In the genomic region with DNA sequence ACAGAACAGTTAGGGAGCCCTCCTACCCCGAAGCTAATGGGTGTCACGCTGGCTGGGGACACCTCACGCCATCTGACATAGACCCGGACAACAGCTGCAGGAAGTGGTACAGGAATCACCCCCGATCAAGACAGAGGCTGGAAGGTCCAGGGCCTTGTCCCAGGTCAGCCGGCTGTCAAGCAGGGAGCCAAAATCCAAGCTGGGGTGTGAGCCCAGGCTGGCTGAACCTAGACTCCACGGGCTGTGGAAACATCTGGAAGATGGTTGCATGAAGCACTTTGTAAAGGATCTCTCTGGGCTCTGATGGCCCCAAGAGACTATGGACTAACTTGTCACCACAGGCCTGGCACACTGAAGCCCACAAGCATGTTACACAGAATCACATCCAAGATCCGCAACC, we compare ENCODE assay signal across 14 cellular contexts.
A peak's percentile ranks its signal among the peaks of the same experiment; 100 is the strongest.
DNase-seq lines count a peak whose midpoint lies in the region; ATAC-seq and TF ChIP-seq lines count a peak whose summit lies in the region.
"Had no signal": no experiment of that assay in that cellular context is flagged by ENCODE, and none has a peak within 500 bp of the region (broad histone marks: within the 10 kb centered on the region; RNA-seq: fewer than 3 reads in every experiment).

No MANE protein-coding gene starts in this region.

- H2BK5ac ChIP-seq in trophoblast cell (ENCODE audit: low read depth, low read length, poor library complexity): no peak overlapping the region

- peaks cover 0 to 35% (median 0%) of the 10 kb centered on the region in 3 donors for H3K36me3 ChIP-seq in esophagus squamous epithelium
- peaks cover 12 to 14% of the 10 kb centered on the region in 2 experiments for H3K36me3 ChIP-seq in trophoblast cell (ENCODE audit: control insufficient read depth in 1 of 2, insufficient read depth in 2 of 2, low read length in 2 of 2)
- no peaks in the 10 kb centered on the region for H3K36me3 ChIP-seq in vagina

- no peak overlapping the region for H3K4me2 ChIP-seq in trophoblast cell (ENCODE audit: low read length)

- no peak overlapping the region for H4K8ac ChIP-seq in trophoblast cell (ENCODE audit: low read depth, low read length)

- H3K79me2 ChIP-seq in trophoblast cell (ENCODE audit: control insufficient read depth, insufficient read depth, low read length, poor library complexity): peaks cover 15% of the 10 kb centered on the region

- H2BK120ac ChIP-seq in trophoblast cell (ENCODE audit: insufficient read depth, low read length, poor library complexity): no peak overlapping the region

- no peak overlapping the region for H2AFZ ChIP-seq in trophoblast cell (ENCODE audit: insufficient read depth, low read length, poor library complexity)

- DNase-seq in Right ventricle myocardium superior (no peak), left cardiac atrium (no peak), esophagus squamous epithelium (lab: John Stamatoyannopoulos, UW) (no peak), trophoblast cell (no peak), vagina (ENCODE audit: extremely low spot score in 2 of 2) (no peak), NCI-H524 treated with DMSO at 0.1 percent for 48 hours (lab: John Stamatoyannopoulos, UW) (no peak), SIG-M5 treated with dmso at 0.1 percent for 504 hours (lab: John Stamatoyannopoulos, UW; ENCODE audit: unreplicated experiment) (no peak)
- DNase-seq: activated CD4-positive, alpha-beta T cell treated with anti-CD3 and anti-CD28 coated beads for 4 hours; DMS153; naive B cell; NCI-H1930; small intestine had no signal

- 47 to 75% methylated on average over 3 to 4 of the region's 8 CpGs for WGBS in esophagus squamous epithelium, 2 donors
- no CpG with 5 or more reads among the region's 8 CpGs for whole genome bisulfite sequencing in trophoblast cell (ENCODE audit: extremely low coverage, insufficient coverage, insufficient read length)

- H4K91ac ChIP-seq in trophoblast cell (ENCODE audit: low read depth, low read length): no peak overlapping the region

- TF ChIP-seq POLR2A in esophagus squamous epithelium (IDR thresholded peaks at IDR 0.05): no peak
- no peak for TF ChIP-seq POLR2A in vagina (IDR thresholded peaks at IDR 0.05)

- ATAC-seq in Right ventricle myocardium superior (ENCODE audit: poor library complexity) (peak; percentile 22), left cardiac atrium (no peak), GM21367 (IDR thresholded peaks at IDR 0.05; ENCODE audit: unreplicated experiment) (no peak)
- ATAC-seq: K562 had no signal

- H3K18ac ChIP-seq in trophoblast cell (ENCODE audit: low read length): peak overlapping the region; percentile 32

- H3K9me3 ChIP-seq in esophagus squamous epithelium (no peaks in the 10 kb centered on the region), trophoblast cell (ENCODE audit: insufficient read depth, low read depth, low read length) (no peaks in the 10 kb centered on the region), vagina (no peaks in the 10 kb centered on the region)

- H2BK12ac ChIP-seq in trophoblast cell (ENCODE audit: low read length): no peak overlapping the region

- H3K4me3 ChIP-seq in esophagus squamous epithelium: peak overlapping the region in 3 of 4 donors; percentile 13 to 34 (median 19)
- H3K4me3 ChIP-seq in trophoblast cell (ENCODE audit: low read depth, low read length): no peak overlapping the region
- H3K4me3 ChIP-seq in vagina: no peak overlapping the region
- H3K4me3 ChIP-seq: K562 had no signal

- peaks cover 20% of the 10 kb centered on the region for H3K79me1 ChIP-seq in trophoblast cell (ENCODE audit: low read length)

- H3K23ac ChIP-seq in trophoblast cell (ENCODE audit: low read length): no peak overlapping the region

- H3K27me3 ChIP-seq in esophagus squamous epithelium: no peaks in the 10 kb centered on the region
- H3K27me3 ChIP-seq in trophoblast cell (ENCODE audit: insufficient read depth, low read length): no peaks in the 10 kb centered on the region
- no peaks in the 10 kb centered on the region for H3K27me3 ChIP-seq in vagina

- peak overlapping the region; percentile 84 to 93 (median 92) for H3K27ac ChIP-seq in esophagus squamous epithelium
- no peak overlapping the region for H3K27ac ChIP-seq in trophoblast cell (ENCODE audit: low read depth, low read length)
- H3K27ac ChIP-seq in vagina: peak overlapping the region; percentile 95

- no peak overlapping the region for H4K12ac ChIP-seq in trophoblast cell (ENCODE audit: low read depth, low read length)

- H3K4ac ChIP-seq in trophoblast cell (ENCODE audit: low read depth, low read length): peak overlapping the region; percentile 39

- peaks cover 81 to 100% (median 83%) of the 10 kb centered on the region in 3 donors for H3K4me1 ChIP-seq in esophagus squamous epithelium
- peaks cover 29 to 38% of the 10 kb centered on the region in 2 experiments for H3K4me1 ChIP-seq in trophoblast cell (ENCODE audit: control insufficient read depth in 1 of 2, insufficient read depth in 2 of 2, low read length in 2 of 2)
- peaks cover 97% of the 10 kb centered on the region for H3K4me1 ChIP-seq in vagina

- H3K9ac ChIP-seq in trophoblast cell (ENCODE audit: low read length): no peak overlapping the region

- H2AK5ac ChIP-seq in trophoblast cell (ENCODE audit: low read length): no peak overlapping the region

- H3K14ac ChIP-seq in trophoblast cell (ENCODE audit: low read length): no peak overlapping the region

- intact Hi-C loops in Right ventricle myocardium superior (cut with DNase I): no loop called here
- intact Hi-C loops in left cardiac atrium (cut with DNase I): no loop called here
- intact Hi-C loops in esophagus squamous epithelium (cut with DNase I): loop anchor here (5.0 kb wide), 1 partner anchor 39 kb away; no protein-coding TSS in a partner anchor
- intact Hi-C loops in vagina (cut with DNase I): no loop called here

- TF ChIP-seq CTCF in esophagus squamous epithelium (IDR thresholded peaks at IDR 0.05) (no peak), vagina (IDR thresholded peaks at IDR 0.05) (no peak)

Comparison
In these comparisons a context has a peak if more than half of its experiments do, and no peak if none do; other contexts are left out.
1. H3K4me3 ChIP-seq: peak in esophagus squamous epithelium (3 of 4); none in trophoblast cell (single experiment) and vagina (0 of 2).